ENCODE assay signal across 1 cellular context in the genomic region with DNA sequence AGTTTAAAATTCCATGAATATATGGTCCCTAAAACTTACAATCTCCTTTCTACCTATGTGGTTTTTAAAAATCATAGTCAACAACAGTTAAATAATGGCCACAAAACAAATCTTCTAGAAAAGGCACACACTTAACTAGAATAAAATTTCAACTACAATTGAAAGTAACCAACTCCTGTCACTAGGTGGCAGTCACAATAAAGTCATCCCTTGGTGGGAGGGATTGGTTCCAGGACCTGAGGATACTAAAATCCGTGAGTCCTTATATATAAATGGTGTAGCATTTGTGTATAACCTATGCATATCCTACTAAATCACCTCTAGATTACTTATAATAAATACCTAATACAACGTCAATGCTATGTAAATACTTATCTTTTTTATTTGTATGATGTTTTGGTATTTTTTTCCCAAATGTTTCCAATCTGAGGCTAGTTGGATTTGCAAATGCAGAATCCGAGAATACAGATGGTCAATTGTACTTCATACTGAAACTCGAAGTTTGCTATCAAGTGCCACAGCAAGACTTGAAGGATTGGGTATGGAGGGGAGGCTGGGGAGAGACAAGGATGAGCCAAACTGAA.
TF ChIP-seq lines count a peak whose summit lies in the region.

No MANE protein-coding gene starts in this region.

TF ChIP-seq in HCT116, 20 proteins besides CTCF, POLR2A, EP300 and RAD21 (continued from another document):
- TF ChIP-seq, protein P1, sequence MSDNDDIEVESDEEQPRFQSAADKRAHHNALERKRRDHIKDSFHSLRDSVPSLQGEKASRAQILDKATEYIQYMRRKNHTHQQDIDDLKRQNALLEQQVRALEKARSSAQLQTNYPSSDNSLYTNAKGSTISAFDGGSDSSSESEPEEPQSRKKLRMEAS (IDR thresholded peaks at IDR 0.05) = no peak
- TF ChIP-seq SIN3A (IDR thresholded peaks at IDR 0.05; ENCODE audit: low read depth) (no peak), EGR1 (IDR thresholded peaks at IDR 0.05; ENCODE audit: low read depth) (no peak), ZFX (IDR thresholded peaks at IDR 0.05) (no peak), ZNF274 (IDR thresholded peaks at IDR 0.05; ENCODE audit: low read depth, low read length) (no peak), EZH2phosphoT487 (IDR thresholded peaks at IDR 0.05; ENCODE audit: borderline replicate concordance) (no peak), TCF7L2 (IDR thresholded peaks at IDR 0.05; ENCODE audit: borderline replicate concordance, extremely low read depth, insufficient read depth, insufficient read length) (no peak), FOSL1 (IDR thresholded peaks at IDR 0.05; ENCODE audit: low read depth) (no peak), JUND (IDR thresholded peaks at IDR 0.05) (no peak), CBX3 (IDR thresholded peaks at IDR 0.05; ENCODE audit: low read depth) (no peak), POLR2AphosphoS5 (IDR thresholded peaks at IDR 0.05; ENCODE audit: low read depth, low read length) (no peak), SRF (IDR thresholded peaks at IDR 0.05; ENCODE audit: low read depth) (no peak), ELF1 (IDR thresholded peaks at IDR 0.05; ENCODE audit: borderline replicate concordance, low read depth) (no peak), YY1 (IDR thresholded peaks at IDR 0.05; ENCODE audit: extremely low read depth, insufficient replicate concordance, low read depth, low read length) (no peak)
- TF ChIP-seq, protein P2, sequence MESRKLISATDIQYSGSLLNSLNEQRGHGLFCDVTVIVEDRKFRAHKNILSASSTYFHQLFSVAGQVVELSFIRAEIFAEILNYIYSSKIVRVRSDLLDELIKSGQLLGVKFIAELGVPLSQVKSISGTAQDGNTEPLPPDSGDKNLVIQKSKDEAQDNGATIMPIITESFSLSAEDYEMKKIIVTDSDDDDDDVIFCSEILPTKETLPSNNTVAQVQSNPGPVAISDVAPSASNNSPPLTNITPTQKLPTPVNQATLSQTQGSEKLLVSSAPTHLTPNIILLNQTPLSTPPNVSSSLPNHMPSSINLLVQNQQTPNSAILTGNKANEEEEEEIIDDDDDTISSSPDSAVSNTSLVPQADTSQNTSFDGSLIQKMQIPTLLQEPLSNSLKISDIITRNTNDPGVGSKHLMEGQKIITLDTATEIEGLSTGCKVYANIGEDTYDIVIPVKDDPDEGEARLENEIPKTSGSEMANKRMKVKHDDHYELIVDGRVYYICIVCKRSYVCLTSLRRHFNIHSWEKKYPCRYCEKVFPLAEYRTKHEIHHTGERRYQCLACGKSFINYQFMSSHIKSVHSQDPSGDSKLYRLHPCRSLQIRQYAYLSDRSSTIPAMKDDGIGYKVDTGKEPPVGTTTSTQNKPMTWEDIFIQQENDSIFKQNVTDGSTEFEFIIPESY (IDR thresholded peaks at IDR 0.05; ENCODE audit: extremely low read depth, insufficient replicate concordance, low read length) = no peak
- TF ChIP-seq, protein P3, sequence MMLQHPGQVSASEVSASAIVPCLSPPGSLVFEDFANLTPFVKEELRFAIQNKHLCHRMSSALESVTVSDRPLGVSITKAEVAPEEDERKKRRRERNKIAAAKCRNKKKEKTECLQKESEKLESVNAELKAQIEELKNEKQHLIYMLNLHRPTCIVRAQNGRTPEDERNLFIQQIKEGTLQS (IDR thresholded peaks at IDR 0.05) = no peak
- TF ChIP-seq, protein P4, sequence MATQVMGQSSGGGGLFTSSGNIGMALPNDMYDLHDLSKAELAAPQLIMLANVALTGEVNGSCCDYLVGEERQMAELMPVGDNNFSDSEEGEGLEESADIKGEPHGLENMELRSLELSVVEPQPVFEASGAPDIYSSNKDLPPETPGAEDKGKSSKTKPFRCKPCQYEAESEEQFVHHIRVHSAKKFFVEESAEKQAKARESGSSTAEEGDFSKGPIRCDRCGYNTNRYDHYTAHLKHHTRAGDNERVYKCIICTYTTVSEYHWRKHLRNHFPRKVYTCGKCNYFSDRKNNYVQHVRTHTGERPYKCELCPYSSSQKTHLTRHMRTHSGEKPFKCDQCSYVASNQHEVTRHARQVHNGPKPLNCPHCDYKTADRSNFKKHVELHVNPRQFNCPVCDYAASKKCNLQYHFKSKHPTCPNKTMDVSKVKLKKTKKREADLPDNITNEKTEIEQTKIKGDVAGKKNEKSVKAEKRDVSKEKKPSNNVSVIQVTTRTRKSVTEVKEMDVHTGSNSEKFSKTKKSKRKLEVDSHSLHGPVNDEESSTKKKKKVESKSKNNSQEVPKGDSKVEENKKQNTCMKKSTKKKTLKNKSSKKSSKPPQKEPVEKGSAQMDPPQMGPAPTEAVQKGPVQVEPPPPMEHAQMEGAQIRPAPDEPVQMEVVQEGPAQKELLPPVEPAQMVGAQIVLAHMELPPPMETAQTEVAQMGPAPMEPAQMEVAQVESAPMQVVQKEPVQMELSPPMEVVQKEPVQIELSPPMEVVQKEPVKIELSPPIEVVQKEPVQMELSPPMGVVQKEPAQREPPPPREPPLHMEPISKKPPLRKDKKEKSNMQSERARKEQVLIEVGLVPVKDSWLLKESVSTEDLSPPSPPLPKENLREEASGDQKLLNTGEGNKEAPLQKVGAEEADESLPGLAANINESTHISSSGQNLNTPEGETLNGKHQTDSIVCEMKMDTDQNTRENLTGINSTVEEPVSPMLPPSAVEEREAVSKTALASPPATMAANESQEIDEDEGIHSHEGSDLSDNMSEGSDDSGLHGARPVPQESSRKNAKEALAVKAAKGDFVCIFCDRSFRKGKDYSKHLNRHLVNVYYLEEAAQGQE (IDR thresholded peaks at IDR 0.05; ENCODE audit: low read depth) = no peak
